Comparison of ENCODE assay signal across 9 cellular contexts in genomic region chr14:68938515-68939423, GRCh38. TPM values are rescaled to one million over a fixed set of nuclear protein-coding genes. Genes with fewer than 3 reads are reported as not detected.
DNase-seq lines count a peak whose midpoint lies in the region; ATAC-seq and TF ChIP-seq lines count a peak whose summit lies in the region.
"Had no signal": no experiment of that assay in that cellular context is flagged by ENCODE, and none has a peak within 500 bp of the region (broad histone marks: within the 10 kb centered on the region; RNA-seq: fewer than 3 reads in every experiment).

No MANE protein-coding gene starts in this region.

- peak overlapping the region; percentile 25 for H3K27ac ChIP-seq in CD8-positive, alpha-beta T cell (ENCODE audit: low read depth, low read length)
- H3K27ac ChIP-seq in ovary: peak overlapping the region; percentile 9 to 48

- POLR2A ChIA-PET in CD8-positive, alpha-beta T cell (lab: Charles Lee): interaction anchor here (1.1 to 2.4 kb wide), 9 partner anchors 9 to 89 kb away, joined by 3 to 15 read pairs (median 5); no protein-coding TSS in a partner anchor

- H3K9me3 Mint-ChIP-seq in CD8-positive, alpha-beta T cell: no peaks in the 10 kb centered on the region

- no peaks in the 10 kb centered on the region for H3K9me3 ChIP-seq in CD8-positive, alpha-beta T cell (ENCODE audit: low read length)
- no peaks in the 10 kb centered on the region for H3K9me3 ChIP-seq in ovary

- no peak for DNase-seq in CD8-positive, alpha-beta T cell
- DNase-seq in SW480 (ENCODE audit: low spot score): peak; percentile 83
- peak; percentile 52 for DNase-seq in fibroblast of peridontal ligament (ENCODE audit: extremely low read depth)
- peak in 1 of 5 donors; percentile 58 for DNase-seq in ovary
- DNase-seq in NCI-H82 (lab: John Stamatoyannopoulos, UW): no peak
- no peak for DNase-seq in anterior cingulate cortex (lab: John Stamatoyannopoulos, UW)
- DNase-seq: NCI-H1105 had no signal

- no peak for ATAC-seq in CD8-positive, alpha-beta T cell
- ATAC-seq in GM18519 (IDR thresholded peaks at IDR 0.05; ENCODE audit: low FRiP score, unreplicated experiment) (no peak), HG03354 (IDR thresholded peaks at IDR 0.05; ENCODE audit: poor library complexity, severe bottlenecking, unreplicated experiment) (no peak)

- peak overlapping the region; percentile 88 for H3K27ac Mint-ChIP-seq in CD8-positive, alpha-beta T cell

- WGBS in ovary, 3 donors: 47 to 61% (median 50%) methylated on average over 8 of the region's 8 CpGs

- peaks cover 96% of the 10 kb centered on the region for H3K4me1 ChIP-seq in CD8-positive, alpha-beta T cell (ENCODE audit: insufficient read depth, low read length)
- H3K4me1 ChIP-seq in ovary (ENCODE audit: insufficient read depth): peaks cover 36% of the 10 kb centered on the region

- H3K36me3 ChIP-seq in CD8-positive, alpha-beta T cell (ENCODE audit: insufficient read depth, low read length): no peaks in the 10 kb centered on the region
- no peaks in the 10 kb centered on the region for H3K36me3 ChIP-seq in ovary

- no peak for TF ChIP-seq CTCF in CD8-positive, alpha-beta T cell (IDR thresholded peaks at IDR 0.05)
- TF ChIP-seq CTCF in ovary (IDR thresholded peaks at IDR 0.05): no peak

- peak overlapping the region; percentile 54 for H3K4me3 Mint-ChIP-seq in CD8-positive, alpha-beta T cell

- peaks cover 87% of the 10 kb centered on the region for H3K4me1 Mint-ChIP-seq in CD8-positive, alpha-beta T cell (ENCODE audit: low read depth)

- no peaks in the 10 kb centered on the region for H3K27me3 Mint-ChIP-seq in CD8-positive, alpha-beta T cell (ENCODE audit: low read depth)

- no peak for TF ChIP-seq EP300 in ovary (IDR thresholded peaks at IDR 0.05)

- no peak overlapping the region for H3K4me3 ChIP-seq in CD8-positive, alpha-beta T cell (ENCODE audit: low read depth, low read length)
- H3K4me3 ChIP-seq in ovary: no peak overlapping the region

- CTCF ChIA-PET in CD8-positive, alpha-beta T cell (lab: Charles Lee): interaction anchor here (0.8 to 2.9 kb wide), 12 partner anchors 10 to 153 kb away, joined by 3 to 12 read pairs (median 4); no protein-coding TSS in a partner anchor

- intact Hi-C loops in CD8-positive, alpha-beta T cell (cut with DNase I, micrococcal nuclease): loop anchor here (2.0 kb wide), 3 partner anchors 20 to 40 kb away; partner anchors contain the start of gene ACTN1 (in 2 of the 2)
- intact Hi-C loops in ovary (cut with DNase I): loop anchor here in 1 of 4 donors (5.0 kb wide), 1 partner anchor 39 kb away; the partner anchor contains the start of gene ACTN1

- no peaks in the 10 kb centered on the region for H3K27me3 ChIP-seq in CD8-positive, alpha-beta T cell (ENCODE audit: insufficient read depth, low read length)
- H3K27me3 ChIP-seq in ovary: no peaks in the 10 kb centered on the region

- TF ChIP-seq POLR2A in ovary (IDR thresholded peaks at IDR 0.05): no peak

- H3K36me3 Mint-ChIP-seq in CD8-positive, alpha-beta T cell: peaks cover 39% of the 10 kb centered on the region

RNA-seq across cellular contexts. Expression of gene ACTN1, which starts 40.3 kb away (rescaled TPM):
- total RNA-seq in CD8-positive, alpha-beta T cell: 100 to 1,000 TPM; 153 to 161 TPM
- total RNA-seq in ovary: 100 to 1,000 TPM in 5 of 7 donors, 10 to 100 TPM in 2; 39.0 to 203 (median 138) TPM
- polyA plus RNA-seq in ovary: 100 to 1,000 TPM in 1 of 2 donors, 10 to 100 TPM in 1; 60.3 to 178 TPM

Comparison
In these comparisons a context has a peak if more than half of its experiments do, and no peak if none do; other contexts are left out.
1. DNase-seq: peak in SW480 (single experiment) and fibroblast of peridontal ligament (single experiment); none in CD8-positive, alpha-beta T cell (0 of 7), NCI-H82 (single experiment) and anterior cingulate cortex (0 of 58).